ENCODE assay signal across 9 cellular contexts in genomic region chr19:12955575-12955974, GRCh38. TPM values are rescaled to one million over a fixed set of nuclear protein-coding genes. Genes with fewer than 3 reads are reported as not detected.
DNase-seq lines count a peak whose midpoint lies in the region; ATAC-seq and TF ChIP-seq lines count a peak whose summit lies in the region.
"Not testable (repeated sequence)": the region's sequence is repeated elsewhere in the genome, so short reads cannot be mapped to it uniquely, and the experiment has no call there.
"Had no signal": no experiment of that assay in that cellular context is flagged by ENCODE, and none has a peak within 500 bp of the region (broad histone marks: within the 10 kb centered on the region; RNA-seq: fewer than 3 reads in every experiment).

No MANE protein-coding gene starts in this region.

- H3K9me3 ChIP-seq in Caco-2; Karpas-422 (ENCODE audit: low read length); ascending aorta: not testable (repeated sequence)

- ATAC-seq in WTC11: not testable (repeated sequence)

- not testable (repeated sequence) for H3K36me3 ChIP-seq in Caco-2 (ENCODE audit: control insufficient read depth, insufficient read depth, low read length); Karpas-422 (ENCODE audit: insufficient read depth, low read length)
- H3K36me3 ChIP-seq in ascending aorta: peaks cover 34 to 40% of the 10 kb centered on the region in 2 donors

- H3K27me3 Mint-ChIP-seq in Caco-2 (ENCODE audit: insufficient read depth, unreplicated experiment); WTC11 (ENCODE audit: low read depth); immature natural killer cell (ENCODE audit: low read depth in 3 of 3); osteocyte (ENCODE audit: unreplicated experiment); type B pancreatic cell: not testable (repeated sequence)

- not testable (repeated sequence) for DNase-seq in Caco-2; Karpas-422; WTC11 (ENCODE audit: low spot score); ascending aorta (ENCODE audit: low spot score in 2 of 2); epithelial cell of esophagus (ENCODE audit: low read depth); immature natural killer cell; osteocyte (ENCODE audit: extremely low spot score, unreplicated experiment); type B pancreatic cell (ENCODE audit: extremely low spot score, unreplicated experiment)

- H3K9me2 ChIP-seq in Karpas-422 (replicated peaks; ENCODE audit: insufficient read depth, low read length): not testable (repeated sequence)

- intact Hi-C loops in Caco-2 (cut with micrococcal nuclease; ENCODE audit: unreplicated experiment); ascending aorta (cut with DNase I): not testable (repeated sequence)

- H3K79me2 ChIP-seq in Karpas-422 (ENCODE audit: low read length): peaks cover 36% of the 10 kb centered on the region

- not testable (repeated sequence) for H3K4me1 ChIP-seq in Caco-2
- H3K4me1 ChIP-seq in Karpas-422 (ENCODE audit: low read length) (peaks cover 39% of the 10 kb centered on the region), ascending aorta (peaks cover 22 to 31% of the 10 kb centered on the region in 2 donors)

- POLR2A ChIA-PET in Caco-2 (lab: Charles Lee): not testable (repeated sequence)
- POLR2A ChIA-PET in WTC11 (lab: Charles Lee): interaction anchor here (2.6 kb wide), 1 partner anchor 9 kb away, joined by 10 read pairs; the partner anchor contains the start of gene RAD23A

- CTCF ChIA-PET in Caco-2 (lab: Charles Lee) (interaction anchor here (2.2 kb wide), 1 partner anchor 10 kb away, joined by 8 read pairs; no protein-coding TSS in a partner anchor), WTC11 (lab: Charles Lee) (interaction anchor here (0.6 to 5.4 kb wide), 5 partner anchors 10 to 163 kb away, joined by 3 to 57 read pairs (median 4); no protein-coding TSS in a partner anchor)

- H3K4me1 Mint-ChIP-seq in Caco-2 (ENCODE audit: low read depth, unreplicated experiment): not testable (repeated sequence)
- peaks cover 26% of the 10 kb centered on the region for H3K4me1 Mint-ChIP-seq in WTC11
- peaks cover 25 to 27% of the 10 kb centered on the region in 2 donors for H3K4me1 Mint-ChIP-seq in immature natural killer cell
- peaks cover 35% of the 10 kb centered on the region for H3K4me1 Mint-ChIP-seq in osteocyte (ENCODE audit: unreplicated experiment)
- peaks cover 19% of the 10 kb centered on the region for H3K4me1 Mint-ChIP-seq in type B pancreatic cell (ENCODE audit: unreplicated experiment)

- H3K27ac Mint-ChIP-seq in Caco-2 (ENCODE audit: unreplicated experiment) (peak overlapping the region; percentile 85), WTC11 (peak overlapping the region; percentile 94), immature natural killer cell (peak overlapping the region; percentile 79 to 94 (median 86)), osteocyte (ENCODE audit: unreplicated experiment) (peak overlapping the region; percentile 72), type B pancreatic cell (peak overlapping the region; percentile 66)

- H3K36me3 Mint-ChIP-seq in Caco-2 (ENCODE audit: insufficient read depth, unreplicated experiment) (peaks cover 66% of the 10 kb centered on the region), WTC11 (peaks cover 28% of the 10 kb centered on the region), osteocyte (ENCODE audit: unreplicated experiment) (peaks cover 18% of the 10 kb centered on the region)
- H3K36me3 Mint-ChIP-seq in immature natural killer cell, type B pancreatic cell: not testable (repeated sequence)

- not testable (repeated sequence) for BruUV-seq in Caco-2 (replicated peaks; lab: Mats Ljungman, UMichigan)

- H3K9me3 Mint-ChIP-seq in Caco-2 (ENCODE audit: unreplicated experiment); WTC11; immature natural killer cell; osteocyte (ENCODE audit: unreplicated experiment); type B pancreatic cell: not testable (repeated sequence)

- H2AFZ ChIP-seq in Karpas-422 (ENCODE audit: low read length): not testable (repeated sequence)

- not testable (repeated sequence) for TF ChIP-seq CTCF in Caco-2 (IDR thresholded peaks at IDR 0.05; ENCODE audit: insufficient read depth in 1 of 2, low read depth in 1 of 2, low read length in 1 of 2, severe bottlenecking in 1 of 2, unreplicated experiment in 1 of 2); WTC11 (IDR thresholded peaks at IDR 0.05); ascending aorta (IDR thresholded peaks at IDR 0.05); epithelial cell of esophagus (IDR thresholded peaks at IDR 0.05; ENCODE audit: insufficient read depth, low read depth, low read length, missing control alignments); osteocyte (IDR thresholded peaks at IDR 0.05); type B pancreatic cell (conservative IDR thresholded peaks at IDR 0.05)

- H3K27ac ChIP-seq in Karpas-422 (ENCODE audit: low read length) (peak overlapping the region; percentile 56; the same call in 1 of the 2 replicates), ascending aorta (peak overlapping the region in 1 of 2 donors; percentile 95)

- H3K27me3 ChIP-seq in Caco-2 (replicated peaks; ENCODE audit: control insufficient read depth, insufficient read depth, low read length); Karpas-422 (ENCODE audit: low read length); ascending aorta: not testable (repeated sequence)

- not testable (repeated sequence) for H3K4me3 ChIP-seq in Caco-2 (ENCODE audit: low read depth, low read length)
- H3K4me3 ChIP-seq in Karpas-422 (ENCODE audit: low read length): peak overlapping the region; percentile 92
- H3K4me3 ChIP-seq in ascending aorta: peak overlapping the region; percentile 80 to 89
- H3K4me3 ChIP-seq in epithelial cell of esophagus (ENCODE audit: low read length): peak overlapping the region; percentile 81

- peak overlapping the region; percentile 87 for H3K9ac ChIP-seq in Karpas-422 (ENCODE audit: low read length)

- H3K4me2 ChIP-seq in Karpas-422 (ENCODE audit: low read depth, low read length, poor library complexity, severe bottlenecking): peak overlapping the region; percentile 73

- peak overlapping the region; percentile 74 for H3K4me3 Mint-ChIP-seq in Caco-2 (ENCODE audit: unreplicated experiment)
- H3K4me3 Mint-ChIP-seq in WTC11: peak overlapping the region; percentile 90
- peak overlapping the region; percentile 77 to 89 (median 82) for H3K4me3 Mint-ChIP-seq in immature natural killer cell
- peak overlapping the region; percentile 81 for H3K4me3 Mint-ChIP-seq in osteocyte (ENCODE audit: unreplicated experiment)
- peak overlapping the region; percentile 88 for H3K4me3 Mint-ChIP-seq in type B pancreatic cell

- H4K20me1 ChIP-seq in Karpas-422 (ENCODE audit: insufficient read depth, low read depth, low read length): not testable (repeated sequence)

RNA-seq across cellular contexts. Expression of gene GADD45GIP1, which starts 1.4 kb away (rescaled TPM):
- total RNA-seq in Caco-2 (2022) (39.3 and 42.7 TPM in 2 replicates), WTC11 (2021) (54.4 to 57.9 TPM (median 56.1 TPM) in 3 replicates), ascending aorta (42.7 TPM), osteocyte (24.0 and 24.6 TPM in 2 replicates), type B pancreatic cell (ENCODE audit: low replicate concordance) (23.1 and 24.8 TPM in 2 replicates)
- total RNA-seq in Karpas-422 (2014; rRNA removed; shearing (Covaris generic); ENCODE audit: low replicate concordance): 23.2 and 66.6 TPM in 2 replicates
- polyA plus RNA-seq in immature natural killer cell: 10 to 100 TPM; 37.4 to 69.1 (median 56.8) TPM

RNA-seq across cellular contexts. Expression of gene RAD23A, which starts 9.9 kb away (rescaled TPM):
- total RNA-seq in Caco-2 (2022): 102 and 112 TPM in 2 replicates
- total RNA-seq in Karpas-422 (2014; rRNA removed; shearing (Covaris generic); ENCODE audit: low replicate concordance): 130 and 144 TPM in 2 replicates
- total RNA-seq in WTC11 (2021): 84.3 to 96.6 TPM (median 96.2 TPM) in 3 replicates
- total RNA-seq in ascending aorta: 146 TPM
- 100 to 1,000 TPM in 1 of 3 donors, 10 to 100 TPM in 2; 68.9 to 121 (median 69.4) TPM for polyA plus RNA-seq in immature natural killer cell
- total RNA-seq in osteocyte: 81.4 and 83.1 TPM in 2 replicates
- total RNA-seq in type B pancreatic cell (ENCODE audit: low replicate concordance): 77.1 and 82.3 TPM in 2 replicates

RNA-seq across cellular contexts. Expression of gene DAND5, which starts 13.8 kb away (rescaled TPM):
- total RNA-seq in Caco-2 (2022) (not detected in 2 replicates), WTC11 (2021) (0.18 to 0.23 TPM (median 0.22 TPM) in 3 replicates), ascending aorta (not detected), osteocyte (not detected in 2 replicates), type B pancreatic cell (ENCODE audit: low replicate concordance) (not detected in 2 replicates)
- 0.52 TPM in 1 of 2 replicates, not detected in the other for total RNA-seq in Karpas-422 (2014; rRNA removed; shearing (Covaris generic); ENCODE audit: low replicate concordance)
- polyA plus RNA-seq in immature natural killer cell: not detected
- polyA plus RNA-seq: liver had no signal

RNA-seq across cellular contexts. Expression of gene CALR, which starts 17.2 kb away (rescaled TPM):
- total RNA-seq in Caco-2 (2022): 707 and 767 TPM in 2 replicates
- total RNA-seq in Karpas-422 (2014; rRNA removed; shearing (Covaris generic); ENCODE audit: low replicate concordance): 547 and 681 TPM in 2 replicates
- total RNA-seq in WTC11 (2021): 977 to 1,088 TPM (median 978 TPM) in 3 replicates
- 297 TPM for total RNA-seq in ascending aorta
- polyA plus RNA-seq in immature natural killer cell: 100 to 1,000 TPM; 125 to 301 (median 238) TPM
- total RNA-seq in osteocyte: 1,241 and 1,304 TPM in 2 replicates
- total RNA-seq in type B pancreatic cell (ENCODE audit: low replicate concordance): 1,188 and 1,294 TPM in 2 replicates

RNA-seq across cellular contexts. Expression of gene FARSA, which starts 22.1 kb away (rescaled TPM):
- total RNA-seq in Caco-2 (2022) (75.9 and 88.6 TPM in 2 replicates), WTC11 (2021) (103 to 108 TPM (median 106 TPM) in 3 replicates), ascending aorta (21.3 TPM), osteocyte (55.6 and 60.3 TPM in 2 replicates), type B pancreatic cell (ENCODE audit: low replicate concordance) (67.5 and 68.5 TPM in 2 replicates)
- total RNA-seq in Karpas-422 (2014; rRNA removed; shearing (Covaris generic); ENCODE audit: low replicate concordance): 59.7 and 92.6 TPM in 2 replicates
- 10 to 100 TPM; 57.2 to 82.0 (median 71.1) TPM for polyA plus RNA-seq in immature natural killer cell
